ENCODE assay signal across 21 cellular contexts in genomic region chr9:129398101-129398795, GRCh38.
A peak's percentile ranks its signal among the peaks of the same experiment; 100 is the strongest.
DNase-seq lines count a peak whose midpoint lies in the region; ATAC-seq, FAIRE-seq and TF ChIP-seq lines count a peak whose summit lies in the region.
"Had no signal": no experiment of that assay in that cellular context is flagged by ENCODE, and none has a peak within 500 bp of the region (broad histone marks: within the 10 kb centered on the region; RNA-seq: fewer than 3 reads in every experiment).

No MANE protein-coding gene starts in this region.

- no peak for TF ChIP-seq CTCF in kidney (IDR thresholded peaks at IDR 0.05; ENCODE audit: borderline replicate concordance, extremely low read depth, insufficient read depth)
- TF ChIP-seq CTCF in osteoblast (IDR thresholded peaks at IDR 0.05; ENCODE audit: extremely low read depth, low read depth, low read length), result no peak

- H3K27me3 Mint-ChIP-seq in naive thymus-derived CD4-positive, alpha-beta T cell, result peaks cover 0 to 3% (median 0%) of the 10 kb centered on the region in 5 donors
- no peaks in the 10 kb centered on the region for H3K27me3 Mint-ChIP-seq in activated T-cell treated with anti-CD3 and anti-CD28 coated beads, Interleukin-2, amount 50 U/mL, for 72 hours (ENCODE audit: low read depth)

- H4K20me1 ChIP-seq in BLaER1 (no peaks in the 10 kb centered on the region), osteoblast (ENCODE audit: insufficient read depth, low read length) (no peaks in the 10 kb centered on the region)

- no peak overlapping the region for H2AFZ ChIP-seq in osteoblast (ENCODE audit: low read length)

- H3K9ac ChIP-seq in BLaER1, result 0 out of 2 replicates have a peak overlapping the region, but pooled peaks have one; percentile 40
- peak overlapping the region; percentile 46 for H3K9ac ChIP-seq in NT2/D1 (ENCODE audit: insufficient read length, low read depth)
- H3K9ac ChIP-seq in kidney (ENCODE audit: low read length in 2 of 2), result no peak overlapping the region

- no peak for FAIRE-seq in kidney (lab: Jason Lieb, UNC)
- FAIRE-seq: G401.6, GM12891 had no signal

- peaks cover 0 to 9% (median 4%) of the 10 kb centered on the region in 7 donors for H3K4me1 Mint-ChIP-seq in naive thymus-derived CD4-positive, alpha-beta T cell
- H3K4me1 Mint-ChIP-seq in activated T-cell treated with anti-CD3 and anti-CD28 coated beads, Interleukin-2, amount 50 U/mL, for 72 hours (ENCODE audit: low read depth), result no peaks in the 10 kb centered on the region

- no peak for ATAC-seq in naive thymus-derived CD4-positive, alpha-beta T cell
- ATAC-seq in HG03139 (IDR thresholded peaks at IDR 0.05; ENCODE audit: unreplicated experiment), result no peak
- ATAC-seq in activated T-cell treated with anti-CD3 and anti-CD28 coated beads, Interleukin-2, amount 50 U/mL, for 72 hours (replicated peaks in 1 of 2), result no peak

- DNase-seq in NT2/D1 (ENCODE audit: low read depth, low spot score) (no peak), kidney (peak; percentile 71), osteoblast (ENCODE audit: insufficient read length, low spot score, missing footprints) (peak; percentile 65), H4 (ENCODE audit: low spot score) (no peak)
- no peak for DNase-seq in naive thymus-derived CD4-positive, alpha-beta T cell
- DNase-seq in activated T-cell treated with anti-CD3 and anti-CD28 coated beads, Interleukin-2, amount 50 U/mL, for 72 hours, result no peak
- DNase-seq: Calu3; CD4-positive, CD25-positive, alpha-beta regulatory T cell; DMS79; HCEC 1CT; KG1; NCI-H1092; NCI-H2107; NCI-H345; NCI-H526 treated with DMSO at 0.1 percent for 48 hours; NK-92 treated with Interleukin-12 subunit alpha and Interleukin-12 subunit beta, amount 100 ng/mL, for 24 hours had no signal

- H3K27ac ChIP-seq in BLaER1, result peak overlapping the region; percentile 58
- H3K27ac ChIP-seq in kidney (ENCODE audit: low read depth in 2 of 2, low read length in 2 of 2), result no peak overlapping the region
- no peak overlapping the region for H3K27ac ChIP-seq in osteoblast (ENCODE audit: low read depth, low read length)
- H3K27ac ChIP-seq in naive thymus-derived CD4-positive, alpha-beta T cell (ENCODE audit: low read depth, low read length), result no peak overlapping the region
- H3K27ac ChIP-seq: HL-60 had no signal

- H3K4me3 Mint-ChIP-seq in naive thymus-derived CD4-positive, alpha-beta T cell, result no peak overlapping the region
- H3K4me3 Mint-ChIP-seq in activated T-cell treated with anti-CD3 and anti-CD28 coated beads, Interleukin-2, amount 50 U/mL, for 72 hours, result no peak overlapping the region
- H3K4me3 Mint-ChIP-seq: CD4-positive, CD25-positive, alpha-beta regulatory T cell had no signal

- POLR2A ChIA-PET in naive thymus-derived CD4-positive, alpha-beta T cell (lab: Charles Lee), result no interaction called here

- H3K4me3 ChIP-seq in BLaER1 (no peak overlapping the region), NT2/D1 (ENCODE audit: insufficient read length, low read depth) (no peak overlapping the region), kidney (ENCODE audit: low read length in 2 of 2) (no peak overlapping the region), osteoblast (ENCODE audit: insufficient read depth, low read length) (no peak overlapping the region)
- H3K4me3 ChIP-seq in naive thymus-derived CD4-positive, alpha-beta T cell (ENCODE audit: low read length), result no peak overlapping the region

- no peaks in the 10 kb centered on the region for H3K9me3 Mint-ChIP-seq in naive thymus-derived CD4-positive, alpha-beta T cell
- H3K9me3 Mint-ChIP-seq in activated T-cell treated with anti-CD3 and anti-CD28 coated beads, Interleukin-2, amount 50 U/mL, for 72 hours, result no peaks in the 10 kb centered on the region
- H3K9me3 Mint-ChIP-seq: CD4-positive, CD25-positive, alpha-beta regulatory T cell had no signal

- intact Hi-C loops in kidney (cut with DNase I), result no loop called here
- intact Hi-C loops in naive thymus-derived CD4-positive, alpha-beta T cell (cut with micrococcal nuclease), result no loop called here

- H3K27me3 ChIP-seq in BLaER1 (no peaks in the 10 kb centered on the region), NT2/D1 (ENCODE audit: insufficient read depth, insufficient read length) (peaks cover 36% of the 10 kb centered on the region), osteoblast (ENCODE audit: insufficient read depth, low read length) (peaks cover 21% of the 10 kb centered on the region)
- no peaks in the 10 kb centered on the region for H3K27me3 ChIP-seq in naive thymus-derived CD4-positive, alpha-beta T cell (ENCODE audit: control insufficient read depth in 2 of 2, insufficient read depth in 2 of 2, low read length in 2 of 2)

- no peaks in the 10 kb centered on the region for H3K79me2 ChIP-seq in osteoblast (ENCODE audit: insufficient read depth, low read length)

- CTCF ChIA-PET in naive thymus-derived CD4-positive, alpha-beta T cell (lab: Charles Lee), result no interaction called here

- peak overlapping the region in 1 of 9 donors; percentile 62 for H3K27ac Mint-ChIP-seq in naive thymus-derived CD4-positive, alpha-beta T cell
- H3K27ac Mint-ChIP-seq in activated T-cell treated with anti-CD3 and anti-CD28 coated beads, Interleukin-2, amount 50 U/mL, for 72 hours, result no peak overlapping the region
- H3K27ac Mint-ChIP-seq: CD4-positive, CD25-positive, alpha-beta regulatory T cell had no signal

- H3K36me3 ChIP-seq in BLaER1 (no peaks in the 10 kb centered on the region), NT2/D1 (ENCODE audit: insufficient read depth, insufficient read length, low read length) (no peaks in the 10 kb centered on the region), kidney (ENCODE audit: control insufficient read depth in 1 of 2, insufficient read depth in 2 of 2, low read length in 2 of 2) (no peaks in the 10 kb centered on the region), osteoblast (ENCODE audit: insufficient read depth, low read length) (no peaks in the 10 kb centered on the region)
- H3K36me3 ChIP-seq in naive thymus-derived CD4-positive, alpha-beta T cell (ENCODE audit: control insufficient read depth in 2 of 3, insufficient read depth in 3 of 3, low read length in 3 of 3), result no peaks in the 10 kb centered on the region

- H3K36me3 Mint-ChIP-seq in naive thymus-derived CD4-positive, alpha-beta T cell, result no peaks in the 10 kb centered on the region
- H3K36me3 Mint-ChIP-seq in activated T-cell treated with anti-CD3 and anti-CD28 coated beads, Interleukin-2, amount 50 U/mL, for 72 hours (ENCODE audit: insufficient read depth in 2 of 2), result no peaks in the 10 kb centered on the region
- H3K36me3 Mint-ChIP-seq: CD4-positive, CD25-positive, alpha-beta regulatory T cell had no signal

- H3K4me1 ChIP-seq in BLaER1 (peaks cover 68% of the 10 kb centered on the region), NT2/D1 (ENCODE audit: insufficient read depth, insufficient read length) (peaks cover 21% of the 10 kb centered on the region), kidney (ENCODE audit: control insufficient read depth in 1 of 2, insufficient read depth in 1 of 2, low read depth in 1 of 2, low read length in 2 of 2) (peaks cover 3 to 10% of the 10 kb centered on the region in 2 donors), osteoblast (ENCODE audit: insufficient read depth, low read length) (no peaks in the 10 kb centered on the region)
- H3K4me1 ChIP-seq in naive thymus-derived CD4-positive, alpha-beta T cell (ENCODE audit: control insufficient read depth in 2 of 2, insufficient read depth in 2 of 2, low read length in 2 of 2), result no peaks in the 10 kb centered on the region

- H3K9me3 ChIP-seq in BLaER1, result no peaks in the 10 kb centered on the region
- H3K9me3 ChIP-seq in NT2/D1 (ENCODE audit: insufficient read depth, low read length), result no peaks in the 10 kb centered on the region
- H3K9me3 ChIP-seq in kidney (ENCODE audit: control insufficient read depth in 1 of 2, low read length in 2 of 2), result no peaks in the 10 kb centered on the region
- H3K9me3 ChIP-seq in osteoblast (ENCODE audit: low read depth, low read length), result no peaks in the 10 kb centered on the region
- no peaks in the 10 kb centered on the region for H3K9me3 ChIP-seq in naive thymus-derived CD4-positive, alpha-beta T cell (ENCODE audit: control insufficient read depth in 2 of 3, low read length in 3 of 3)

- H3K4me2 ChIP-seq in BLaER1 (peak overlapping the region; percentile 90), osteoblast (ENCODE audit: insufficient read depth, low read length) (no peak overlapping the region)

Comparison
In these comparisons a context has a peak if more than half of its experiments do, and no peak if none do; other contexts are left out.
1. H3K9ac ChIP-seq: peak in BLaER1 (single experiment) and NT2/D1 (single experiment); none in kidney (0 of 2).
2. DNase-seq: peak in kidney (single experiment) and osteoblast (single experiment); none in NT2/D1 (single experiment), naive thymus-derived CD4-positive, alpha-beta T cell (0 of 9), activated T-cell treated with anti-CD3 and anti-CD28 coated beads, Interleukin-2, amount 50 U/mL, for 72 hours (0 of 2) and H4 (single experiment).